Comparison of ENCODE assay signal across 30 cellular contexts in genomic region chr5:168790037-168790635, GRCh38.
A peak's percentile ranks its signal among the peaks of the same experiment; 100 is the strongest.
DNase-seq lines count a peak whose midpoint lies in the region; TF ChIP-seq lines count a peak whose summit lies in the region.
"Had no signal": no experiment of that assay in that cellular context is flagged by ENCODE, and none has a peak within 500 bp of the region (broad histone marks: within the 10 kb centered on the region; RNA-seq: fewer than 3 reads in every experiment).

No MANE protein-coding gene starts in this region.

- no peaks in the 10 kb centered on the region for H3K9me2 ChIP-seq in MM.1S (replicated peaks; ENCODE audit: insufficient read depth, low read length)

- H3K79me2 ChIP-seq in MM.1S (ENCODE audit: low read length) = no peaks in the 10 kb centered on the region

- H3K4me3 Mint-ChIP-seq in nephron progenitor cell (no peak overlapping the region), Caco-2 (ENCODE audit: unreplicated experiment) (no peak overlapping the region)
- H3K4me3 Mint-ChIP-seq: activated CD4-positive, alpha-beta T cell treated with anti-CD3 and anti-CD28 coated beads, Interleukin-2, amount 10 ng/mL, durations not matched to agents 7 days and 5 days; activated naive CD8-positive, alpha-beta T cell treated with anti-CD3 and anti-CD28 coated beads for 36 hours; naive B cell; stimulated activated memory B cell treated with anti-CD40 and anti-IgM and Interleukin-4, amounts not matched to agents 10 μg/mL and 1 μg/mL and 100 μg/mL, for 72 hours; T-cell; type B pancreatic cell; WTC11 had no signal

- H3K9me3 Mint-ChIP-seq in nephron progenitor cell (no peaks in the 10 kb centered on the region), Caco-2 (ENCODE audit: unreplicated experiment) (no peaks in the 10 kb centered on the region)
- H3K9me3 Mint-ChIP-seq: activated CD4-positive, alpha-beta T cell treated with anti-CD3 and anti-CD28 coated beads, Interleukin-2, amount 10 ng/mL, durations not matched to agents 7 days and 5 days; activated naive CD8-positive, alpha-beta T cell treated with anti-CD3 and anti-CD28 coated beads for 36 hours; CD14-positive monocyte; naive B cell; stimulated activated memory B cell treated with anti-CD40 and anti-IgM and Interleukin-4, amounts not matched to agents 10 μg/mL and 1 μg/mL and 100 μg/mL, for 72 hours; T-cell; type B pancreatic cell; WTC11 had no signal

- peaks cover 73% of the 10 kb centered on the region for H3K4me1 Mint-ChIP-seq in nephron progenitor cell
- H3K4me1 Mint-ChIP-seq in Caco-2 (ENCODE audit: low read depth, unreplicated experiment) = peaks cover 8% of the 10 kb centered on the region
- H3K4me1 Mint-ChIP-seq: naive B cell; stimulated activated memory B cell treated with anti-CD40 and anti-IgM and Interleukin-4, amounts not matched to agents 10 μg/mL and 1 μg/mL and 100 μg/mL, for 72 hours; T-cell had no signal

- no peak overlapping the region for H3K4me2 ChIP-seq in MM.1S (ENCODE audit: low read depth, low read length)

- H3K27me3 ChIP-seq in MM.1S (replicated peaks; ENCODE audit: insufficient read depth, low read length) = no peaks in the 10 kb centered on the region
- H3K27me3 ChIP-seq in Caco-2 (replicated peaks; ENCODE audit: control insufficient read depth, insufficient read depth, low read length) = no peaks in the 10 kb centered on the region
- H3K27me3 ChIP-seq: sigmoid colon, SJCRH30 had no signal

- intact Hi-C loops in Caco-2 (cut with micrococcal nuclease; ENCODE audit: unreplicated experiment) = no loop called here

- H3K36me3 Mint-ChIP-seq in nephron progenitor cell (ENCODE audit: low read depth) = peaks cover 21% of the 10 kb centered on the region
- no peaks in the 10 kb centered on the region for H3K36me3 Mint-ChIP-seq in Caco-2 (ENCODE audit: insufficient read depth, unreplicated experiment)
- H3K36me3 Mint-ChIP-seq: activated naive CD8-positive, alpha-beta T cell treated with anti-CD3 and anti-CD28 coated beads for 36 hours; CD14-positive monocyte; naive B cell; stimulated activated memory B cell treated with anti-CD40 and anti-IgM and Interleukin-4, amounts not matched to agents 10 μg/mL and 1 μg/mL and 100 μg/mL, for 72 hours; T-cell; WTC11 had no signal

- no peaks in the 10 kb centered on the region for H3K9me3 ChIP-seq in MM.1S (replicated peaks; ENCODE audit: insufficient read depth, low read length)
- H3K9me3 ChIP-seq in Caco-2 = no peaks in the 10 kb centered on the region
- H3K9me3 ChIP-seq: HAP-1, psoas muscle, sigmoid colon, SJCRH30 had no signal

- H3K4me3 ChIP-seq in MM.1S (ENCODE audit: low read length) (no peak overlapping the region), Caco-2 (ENCODE audit: low read depth, low read length) (no peak overlapping the region)
- H3K4me3 ChIP-seq: GM12878, HAP-1, psoas muscle, sigmoid colon, SJCRH30 had no signal

- no peak for TF ChIP-seq CTCF in nephron progenitor cell (IDR thresholded peaks at IDR 0.05)
- no peak for TF ChIP-seq CTCF in MM.1S (IDR thresholded peaks at IDR 0.05; ENCODE audit: low read length)
- no peak for TF ChIP-seq CTCF in Caco-2 (IDR thresholded peaks at IDR 0.05; ENCODE audit: insufficient read depth in 1 of 2, low read depth in 1 of 2, low read length in 1 of 2, severe bottlenecking in 1 of 2, unreplicated experiment in 1 of 2)

- peak; percentile 61 for DNase-seq in AG20443 (ENCODE audit: low spot score)
- DNase-seq in GM03348 (ENCODE audit: low spot score) = peak; percentile 52
- peak; percentile 26 for DNase-seq in fibroblast of gingiva (ENCODE audit: low read depth)
- no peak for DNase-seq in nephron progenitor cell
- DNase-seq in stimulated activated CD4-positive, alpha-beta T cell treated with anti-CD3 and anti-CD28 coated beads, Interleukin-2, amount 100 ng/mL, for 48 hours = no peak
- DNase-seq in MM.1S = no peak
- no peak for DNase-seq in Caco-2
- no peak for DNase-seq in MV-4-11 (lab: John Stamatoyannopoulos, UW)
- DNase-seq: activated CD4-positive, alpha-beta T cell treated with anti-CD3 and anti-CD28 coated beads, Interleukin-2, amount 10 ng/mL, durations not matched to agents 7 days and 5 days; activated gamma-delta T cell; activated naive CD8-positive, alpha-beta T cell treated with anti-CD3 and anti-CD28 coated beads for 36 hours; activated T-cell treated with anti-CD3 and anti-CD28 coated beads, Interleukin-2, amount 50 U/mL, for 1 hour; anterior cingulate cortex; Calu3; DND-41; midbrain; naive B cell; NCI-H1436 treated with DMSO at 0.1 percent for 48 hours; NCI-H748 treated with DMSO at 0.1 percent for 48 hours; occipital lobe; psoas muscle; sigmoid colon; SJCRH30; T-cell had no signal

- no peaks in the 10 kb centered on the region for H4K20me1 ChIP-seq in MM.1S (ENCODE audit: insufficient read depth, low read length)

- H3K36me3 ChIP-seq in MM.1S (replicated peaks; ENCODE audit: insufficient read depth, low read length) (no peaks in the 10 kb centered on the region), Caco-2 (ENCODE audit: control insufficient read depth, insufficient read depth, low read length) (no peaks in the 10 kb centered on the region)
- H3K36me3 ChIP-seq: HAP-1, SJCRH30 had no signal

- peak overlapping the region; percentile 78 for H3K27ac Mint-ChIP-seq in nephron progenitor cell
- no peak overlapping the region for H3K27ac Mint-ChIP-seq in Caco-2 (ENCODE audit: unreplicated experiment)
- H3K27ac Mint-ChIP-seq: activated CD4-positive, alpha-beta T cell treated with anti-CD3 and anti-CD28 coated beads, Interleukin-2, amount 10 ng/mL, durations not matched to agents 7 days and 5 days; activated naive CD8-positive, alpha-beta T cell treated with anti-CD3 and anti-CD28 coated beads for 36 hours; stimulated activated memory B cell treated with anti-CD40 and anti-IgM and Interleukin-4, amounts not matched to agents 10 μg/mL and 1 μg/mL and 100 μg/mL, for 72 hours; T-cell; type B pancreatic cell; WTC11 had no signal

- H3K27me3 Mint-ChIP-seq in nephron progenitor cell (ENCODE audit: low read depth, poor library complexity) (peaks cover 4% of the 10 kb centered on the region), Caco-2 (ENCODE audit: insufficient read depth, unreplicated experiment) (no peaks in the 10 kb centered on the region)
- H3K27me3 Mint-ChIP-seq: activated CD4-positive, alpha-beta T cell treated with anti-CD3 and anti-CD28 coated beads, Interleukin-2, amount 10 ng/mL, durations not matched to agents 7 days and 5 days; stimulated activated memory B cell treated with anti-CD40 and anti-IgM and Interleukin-4, amounts not matched to agents 10 μg/mL and 1 μg/mL and 100 μg/mL, for 72 hours had no signal

- H3K27ac ChIP-seq in MM.1S (ENCODE audit: low read length) = no peak overlapping the region
- H3K27ac ChIP-seq: psoas muscle, sigmoid colon, SJCRH30 had no signal

- no peak overlapping the region for H3K9ac ChIP-seq in MM.1S (ENCODE audit: low read length)

- no peaks in the 10 kb centered on the region for H3K4me1 ChIP-seq in MM.1S (ENCODE audit: low read length)
- 0 out of 2 replicates have a peak, but pooled peaks cover 4% of the 10 kb centered on the region for H3K4me1 ChIP-seq in Caco-2
- H3K4me1 ChIP-seq: HAP-1, psoas muscle had no signal

- BruUV-seq in Caco-2 (replicated peaks; lab: Mats Ljungman, UMichigan) = no TSS peak

- H2AFZ ChIP-seq in MM.1S (ENCODE audit: low read length) = no peak overlapping the region

- CTCF ChIA-PET in Caco-2 (lab: Charles Lee) = no interaction called here

- POLR2A ChIA-PET in Caco-2 (lab: Charles Lee) = no interaction called here

- no peaks in the 10 kb centered on the region for H3F3A ChIP-seq in MM.1S (ENCODE audit: insufficient read depth, low read length)

Comparison
In these comparisons a context has a peak if more than half of its experiments do, and no peak if none do; other contexts are left out.
1. DNase-seq: peak in AG20443 (single experiment), GM03348 (single experiment) and fibroblast of gingiva (single experiment); none in nephron progenitor cell (single experiment), stimulated activated CD4-positive, alpha-beta T cell treated with anti-CD3 and anti-CD28 coated beads, Interleukin-2, amount 100 ng/mL, for 48 hours (0 of 2), MM.1S (single experiment), Caco-2 (0 of 2) and MV-4-11 (single experiment).